In genomic region chr5:107598958-107599357, GRCh38 we compare ENCODE assay signal across 19 cellular contexts.
"Had no signal": no experiment of that assay in that cellular context is flagged by ENCODE, and none has a peak within 500 bp of the region (broad histone marks: within the 10 kb centered on the region; RNA-seq: fewer than 3 reads in every experiment).

No MANE protein-coding gene starts in this region.

- H3K27me3 ChIP-seq: right atrium auricular region, tibial nerve had no signal

- H3K27ac Mint-ChIP-seq: activated naive CD8-positive, alpha-beta T cell; memory B cell; naive thymus-derived CD8-positive, alpha-beta T cell had no signal

- H3K27ac ChIP-seq: tibial nerve, VCaP had no signal

- H3K27me3 Mint-ChIP-seq: memory B cell had no signal

- H3K9me3 Mint-ChIP-seq: naive thymus-derived CD8-positive, alpha-beta T cell; neural crest cell had no signal

- H3K4me3 Mint-ChIP-seq: activated naive CD8-positive, alpha-beta T cell; memory B cell; naive thymus-derived CD8-positive, alpha-beta T cell; neural crest cell had no signal

- DNase-seq: activated CD4-positive, alpha-beta T cell treated with anti-CD3 and anti-CD28 coated beads for 4 hours; activated CD4-positive, alpha-beta T cell treated with anti-CD3 and anti-CD28 coated beads, Interleukin-2, amount 50 U/mL, for 4 hours; activated CD8-positive, alpha-beta memory T cell treated with anti-CD3 and anti-CD28 coated beads for 24 hours; activated effector memory CD4-positive, alpha-beta T cell treated with Interleukin-2 at 50 U/mL for 16 hours; activated naive CD4-positive, alpha-beta T cell treated with Interleukin-2 at 50 U/mL for 16 hours; anterior cingulate cortex; effector CD8-positive, alpha-beta T cell; glutamatergic neuron; midbrain; naive thymus-derived CD8-positive, alpha-beta T cell; stimulated activated CD4-positive, alpha-beta T cell treated with anti-CD3 and anti-CD28 coated beads, Interleukin-15, amount 100 ng/mL, for 24 hours; stimulated activated CD4-positive, alpha-beta T cell treated with anti-CD3 and anti-CD28 coated beads, Interleukin-2, amount 100 ng/mL, for 24 hours; stimulated activated naive CD4-positive, alpha-beta T cell had no signal

- H3K4me3 ChIP-seq: right atrium auricular region, tibial nerve had no signal

- H3K4me1 Mint-ChIP-seq: memory B cell; naive thymus-derived CD8-positive, alpha-beta T cell had no signal

- H3K36me3 ChIP-seq: right atrium auricular region, tibial nerve had no signal

- H3K36me3 Mint-ChIP-seq: activated naive CD8-positive, alpha-beta T cell; memory B cell; naive thymus-derived CD8-positive, alpha-beta T cell had no signal

- ATAC-seq: naive thymus-derived CD8-positive, alpha-beta T cell had no signal

- H3K9me3 ChIP-seq: right atrium auricular region, tibial nerve had no signal
